ENCODE assay signal across 1 cellular context in genomic region chr16:31489616-31490584, GRCh38.
TF ChIP-seq lines count a peak whose summit lies in the region.

No MANE protein-coding gene starts in this region.

TF ChIP-seq in IMR-90, 13 proteins besides CTCF, POLR2A, EP300 and RAD21:
- TF ChIP-seq USF2 (IDR thresholded peaks at IDR 0.05; ENCODE audit: low read depth, low read length) (no peak), MXI1 (IDR thresholded peaks at IDR 0.05; ENCODE audit: borderline replicate concordance, low read depth, low read length) (no peak), SMC3 (IDR thresholded peaks at IDR 0.05; ENCODE audit: low read depth, low read length) (no peak), RCOR1 (IDR thresholded peaks at IDR 0.05; ENCODE audit: insufficient replicate concordance, low read length) (no peak)
